8 cellular contexts compared by ENCODE assay signal in genomic region chr18:67515987-67516431, GRCh38. TPM values are rescaled to one million over a fixed set of nuclear protein-coding genes. Genes with fewer than 3 reads are reported as not detected.
DNase-seq lines count a peak whose midpoint lies in the region; ATAC-seq and TF ChIP-seq lines count a peak whose summit lies in the region.

No MANE protein-coding gene starts in this region.

- peak overlapping the region; percentile 77 to 100 (median 96) for H3K4me3 Mint-ChIP-seq in naive thymus-derived CD8-positive, alpha-beta T cell

- peak; percentile 77 for TF ChIP-seq CTCF in fibroblast of the aortic adventitia (IDR thresholded peaks at IDR 0.05; ENCODE audit: insufficient read depth, low read length)

- H3K36me3 Mint-ChIP-seq in naive thymus-derived CD8-positive, alpha-beta T cell: peaks cover 0 to 15% (median 3%) of the 10 kb centered on the region in 3 donors

- ATAC-seq in GM21360 (IDR thresholded peaks at IDR 0.05; ENCODE audit: unreplicated experiment): peak; percentile 30
- peak; percentile 29 to 40 for ATAC-seq in naive thymus-derived CD8-positive, alpha-beta T cell
- ATAC-seq in stimulated activated naive CD8-positive, alpha-beta T cell treated with anti-CD3 and anti-CD28 coated beads, Interleukin-15, Interleukin-2, amounts not matched to agents 100 U/mL and 50 U/mL, for 24 hours: peak; percentile 23

- POLR2A ChIA-PET in naive thymus-derived CD8-positive, alpha-beta T cell (lab: Charles Lee): interaction anchor here (0.7 to 1.6 kb wide), 3 partner anchors 65 to 297 kb away, joined by 5 to 6 read pairs (median 5); no protein-coding TSS in a partner anchor

- peaks cover 0 to 4% (median 0%) of the 10 kb centered on the region in 9 donors for H3K9me3 Mint-ChIP-seq in naive thymus-derived CD8-positive, alpha-beta T cell

- peak overlapping the region; percentile 90 for H3K4me3 ChIP-seq in fibroblast of the aortic adventitia (ENCODE audit: low read depth, low read length)

- DNase-seq in COLO829 (ENCODE audit: low spot score): peak; percentile 19
- peak; percentile 79 for DNase-seq in HT1080 (ENCODE audit: low read depth)
- peak; percentile 19 for DNase-seq in OCI-M2 (lab: John Stamatoyannopoulos, UW; ENCODE audit: unreplicated experiment)
- peak; percentile 83 for DNase-seq in activated effector memory CD4-positive, alpha-beta T cell treated with anti-CD3 and anti-CD28 coated beads, Interleukin-2, amount 50 U/mL, for 16 hours
- peak; percentile 87 for DNase-seq in fibroblast of the aortic adventitia (ENCODE audit: low read depth)
- DNase-seq in naive thymus-derived CD8-positive, alpha-beta T cell: peak; percentile 40 to 75 (median 56)
- peak; percentile 77 for DNase-seq in stimulated activated naive CD8-positive, alpha-beta T cell treated with anti-CD3 and anti-CD28 coated beads, Interleukin-15, Interleukin-2, amounts not matched to agents 100 U/mL and 50 U/mL, for 24 hours

- H3K4me1 Mint-ChIP-seq in naive thymus-derived CD8-positive, alpha-beta T cell: peaks cover 14 to 36% (median 32%) of the 10 kb centered on the region in 4 donors

- peaks cover 0 to 7% (median 0%) of the 10 kb centered on the region in 5 donors for H3K27me3 Mint-ChIP-seq in naive thymus-derived CD8-positive, alpha-beta T cell

- H3K27ac Mint-ChIP-seq in naive thymus-derived CD8-positive, alpha-beta T cell: peak overlapping the region in 9 of 10 donors; percentile 20 to 93 (median 77)

RNA-seq across cellular contexts. Expression of gene DSEL, which starts 0.5 kb away (rescaled TPM):
- total RNA-seq in HT1080 (2014; rRNA removed; shearing (Covaris generic)): 4.6 and 4.9 TPM in 2 replicates
- 1.7 and 1.8 TPM in 2 replicates for polyA plus RNA-seq in HT1080 (2015; cell fraction: cytosol; rRNA removed)
- 2.9 and 3.7 TPM in 2 replicates for polyA plus RNA-seq in HT1080 (2015; cell fraction: nucleus; rRNA removed)
- 18.5 and 108 TPM in 2 replicates for total RNA-seq in fibroblast of the aortic adventitia (ENCODE audit: low replicate concordance)
- total RNA-seq in naive thymus-derived CD8-positive, alpha-beta T cell: 1 to 10 TPM; 2.5 to 2.9 TPM
- 1 to 10 TPM; 3.3 to 5.5 (median 4.5) TPM for polyA plus RNA-seq in naive thymus-derived CD8-positive, alpha-beta T cell

Comparison
In these comparisons a context has a peak if more than half of its experiments do, and no peak if none do; other contexts are left out.
1. Peak in every context shown above with its lines: DNase-seq, ATAC-seq and H3K4me3 ChIP-seq.
2. DNase-seq: peak in every context shown above with its lines; median percentile 87 in fibroblast of the aortic adventitia; 83 in activated effector memory CD4-positive, alpha-beta T cell treated with anti-CD3 and anti-CD28 coated beads, Interleukin-2, amount 50 U/mL, for 16 hours; 79 in HT1080; 77 in stimulated activated naive CD8-positive, alpha-beta T cell treated with anti-CD3 and anti-CD28 coated beads, Interleukin-15, Interleukin-2, amounts not matched to agents 100 U/mL and 50 U/mL, for 24 hours; 56 in naive thymus-derived CD8-positive, alpha-beta T cell; 19 in COLO829; 19 in OCI-M2.